Comparison of ENCODE assay signal across 7 cellular contexts in genomic region chr11:15819679-15820286, GRCh38.
A peak's percentile ranks its signal among the peaks of the same experiment; 100 is the strongest.
DNase-seq lines count a peak whose midpoint lies in the region; ATAC-seq and TF ChIP-seq lines count a peak whose summit lies in the region.

No MANE protein-coding gene starts in this region.

- intact Hi-C loops in IMR-90 (cut with micrococcal nuclease), result loop anchor here (10.0 kb wide), 1 partner anchor 165 kb away; no protein-coding TSS in a partner anchor
- intact Hi-C loops in dorsolateral prefrontal cortex (cut with DNase I), result loop anchor here in 1 of 2 donors (2.0 to 10.0 kb wide), 3 partner anchors 25 to 793 kb away; no protein-coding TSS in a partner anchor
- intact Hi-C loops in tibial artery (cut with DNase I; ENCODE audit: low total_unique reads), result loop anchor here (10.0 kb wide), 1 partner anchor 785 kb away; no protein-coding TSS in a partner anchor

- CTCF ChIA-PET in IMR-90 (lab: Yijun Ruan, JAX), result interaction anchor here (0.6 to 1.3 kb wide), 5 partner anchors 10 to 351 kb away, joined by 3 to 7 read pairs (median 3); no protein-coding TSS in a partner anchor

- H3K18ac ChIP-seq in IMR-90 (ENCODE audit: low read depth, low read length), result no peak overlapping the region

- H2AK5ac ChIP-seq in IMR-90 (ENCODE audit: low read depth, low read length), result peak overlapping the region; percentile 48; the same call in 1 of the 2 replicates

- H3K36me3 Mint-ChIP-seq in T-helper 2 cell treated with Interferon-gamma antibody and Interleukin-4, amounts not matched to agents 5 μg/mL and 100 μg/mL, for 36 hours (ENCODE audit: low read depth), result no peaks in the 10 kb centered on the region

- no peaks in the 10 kb centered on the region for H3K27me3 ChIP-seq in IMR-90 (ENCODE audit: control insufficient read depth, insufficient read depth, low read length)
- H3K27me3 ChIP-seq in dorsolateral prefrontal cortex, result peaks cover 0 to 33% (median 0%) of the 10 kb centered on the region in 45 donors
- H3K27me3 ChIP-seq in tibial artery, result no peaks in the 10 kb centered on the region

- no peak overlapping the region for H3K9ac ChIP-seq in IMR-90 (ENCODE audit: low read depth, low read length)

- no peak overlapping the region for H3K56ac ChIP-seq in IMR-90 (ENCODE audit: extremely low read depth, insufficient read depth, low read length)

- no peaks in the 10 kb centered on the region for H3K79me1 ChIP-seq in IMR-90 (ENCODE audit: low read depth in 1 of 2, low read length in 2 of 2)

- 0 out of 2 replicates have a peak overlapping the region, but pooled peaks have one; percentile 0 for H4K91ac ChIP-seq in IMR-90 (ENCODE audit: insufficient read depth, low read depth, low read length)

- in situ Hi-C loops in IMR-90 (cut with MboI; ENCODE audit: low sequenced_read_pairs), result no loop called here

- H3K14ac ChIP-seq in IMR-90 (replicated peaks; ENCODE audit: low read depth, low read length), result no peak overlapping the region

- TF ChIP-seq RAD21 in IMR-90 (IDR thresholded peaks at IDR 0.05; ENCODE audit: low read length), result peak; percentile 50

- H2BK120ac ChIP-seq in IMR-90 (ENCODE audit: low read depth, low read length), result peak overlapping the region; percentile 1; the same call in 1 of the 2 replicates

- H3K36me3 ChIP-seq in IMR-90 (ENCODE audit: control insufficient read depth, insufficient read depth, low read length) (no peaks in the 10 kb centered on the region), tibial artery (no peaks in the 10 kb centered on the region)

- H3K27ac ChIP-seq in IMR-90 (ENCODE audit: insufficient read depth, low read length) (no peak overlapping the region), dorsolateral prefrontal cortex (no peak overlapping the region), tibial artery (no peak overlapping the region)

- BruUV-seq in IMR-90 (replicated peaks; lab: Mats Ljungman, UMichigan), result no TSS peak

- H2BK20ac ChIP-seq in IMR-90 (ENCODE audit: low read depth, low read length), result no peak overlapping the region

- DNase-seq in GM12864 (ENCODE audit: low read depth) (no peak), IMR-90 (peak; percentile 19), dorsolateral prefrontal cortex (peak; percentile 26 to 90 (median 79)), lung microvascular endothelial cell (ENCODE audit: low read depth in 2 of 2) (peak; percentile 63 to 80), tibial artery (peak; percentile 60 to 80)
- peak; percentile 28 for DNase-seq in T-helper 2 cell treated with Interferon-gamma antibody and Interleukin-4, amounts not matched to agents 5 μg/mL and 100 μg/mL, for 36 hours (ENCODE audit: low spot score)

- dilution Hi-C loops in IMR-90 (cut with HindIII; ENCODE audit: low sequenced_read_pairs, unreplicated experiment), result no loop called here

- 42% methylated on average over 6 of the region's 8 CpGs; no CpG with 5 or more reads in 1 of the 2 experiments for WGBS in IMR-90 (ENCODE audit: extremely low coverage in 2 of 2, insufficient read length in 1 of 2), 2 experiments

- no peaks in the 10 kb centered on the region for H3K9me3 ChIP-seq in IMR-90 (ENCODE audit: control insufficient read depth, insufficient read depth, low read length)
- no peaks in the 10 kb centered on the region for H3K9me3 ChIP-seq in tibial artery

- H3K23ac ChIP-seq in IMR-90 (ENCODE audit: low read depth, low read length), result no peak overlapping the region

- peaks cover 17% of the 10 kb centered on the region for H3K4me1 Mint-ChIP-seq in T-helper 2 cell treated with Interferon-gamma antibody and Interleukin-4, amounts not matched to agents 5 μg/mL and 100 μg/mL, for 36 hours (ENCODE audit: low read depth)

- H3K27ac Mint-ChIP-seq in T-helper 2 cell treated with Interferon-gamma antibody and Interleukin-4, amounts not matched to agents 5 μg/mL and 100 μg/mL, for 36 hours, result no peak overlapping the region

- no peaks in the 10 kb centered on the region for H3K9me3 Mint-ChIP-seq in T-helper 2 cell treated with Interferon-gamma antibody and Interleukin-4, amounts not matched to agents 5 μg/mL and 100 μg/mL, for 36 hours

- no peak overlapping the region for H2AFZ ChIP-seq in IMR-90 (replicated peaks; ENCODE audit: low read length, poor library complexity)

- POLR2A ChIA-PET in IMR-90 (lab: Charles Lee; ENCODE audit: unreplicated experiment), result no interaction called here

- no peaks in the 10 kb centered on the region; the same call in 1 of the 2 replicates for H3K9me1 ChIP-seq in IMR-90 (ENCODE audit: insufficient read depth, low read length)

- H3K4me3 Mint-ChIP-seq in T-helper 2 cell treated with Interferon-gamma antibody and Interleukin-4, amounts not matched to agents 5 μg/mL and 100 μg/mL, for 36 hours, result no peak overlapping the region

- H4K20me1 ChIP-seq in IMR-90 (ENCODE audit: insufficient read depth, low read length), result no peaks in the 10 kb centered on the region

- peak overlapping the region; percentile 24 for H3K4ac ChIP-seq in IMR-90 (ENCODE audit: low read depth, low read length)

- no peak overlapping the region for H3K4me3 ChIP-seq in GM12864 (ENCODE audit: low read depth, low read length)
- no peak overlapping the region for H3K4me3 ChIP-seq in IMR-90 (ENCODE audit: insufficient read depth, low read depth, low read length)
- H3K4me3 ChIP-seq in dorsolateral prefrontal cortex, result no peak overlapping the region
- no peak overlapping the region for H3K4me3 ChIP-seq in tibial artery

- no peak overlapping the region for H2BK5ac ChIP-seq in IMR-90 (ENCODE audit: low read depth, low read length, poor library complexity, severe bottlenecking)

- ATAC-seq in GM21529 (IDR thresholded peaks at IDR 0.05; ENCODE audit: unreplicated experiment) (peak; percentile 86), IMR-90 (ENCODE audit: low read depth) (no peak)

- peak overlapping the region; percentile 69; the same call in 2 of the 3 replicates for H2BK15ac ChIP-seq in IMR-90 (ENCODE audit: low read depth, low read length)

- no peak overlapping the region for H3K4me2 ChIP-seq in IMR-90 (ENCODE audit: low read depth, low read length)

- H2AK9ac ChIP-seq in IMR-90 (replicated peaks; ENCODE audit: low read depth, low read length, poor library complexity), result no peak overlapping the region

- TF ChIP-seq POLR2A in IMR-90 (IDR thresholded peaks at IDR 0.05; ENCODE audit: low read depth, low read length), result no peak

- peak; percentile 98 for TF ChIP-seq CTCF in GM12864 (IDR thresholded peaks at IDR 0.05; ENCODE audit: low read depth, low read length, missing control alignments)
- peak; percentile 46 for TF ChIP-seq CTCF in IMR-90 (conservative IDR thresholded peaks at IDR 0.05; ENCODE audit: low read depth, low read length)
- peak; percentile 62 to 98 (median 89) for TF ChIP-seq CTCF in dorsolateral prefrontal cortex (IDR thresholded peaks at IDR 0.05 in 54 of 56, conservative IDR thresholded peaks at IDR 0.05 in 2 of 56; ENCODE audit: low read depth in 1 of 56, partially characterized antibody in 56 of 56)
- peak; percentile 57 to 84 for TF ChIP-seq CTCF in tibial artery (IDR thresholded peaks at IDR 0.05)

- no peak overlapping the region for H4K5ac ChIP-seq in IMR-90 (ENCODE audit: low read depth, low read length)

- peaks cover 3% of the 10 kb centered on the region for H3K27me3 Mint-ChIP-seq in T-helper 2 cell treated with Interferon-gamma antibody and Interleukin-4, amounts not matched to agents 5 μg/mL and 100 μg/mL, for 36 hours (ENCODE audit: low read depth)

- no peak overlapping the region for H4K8ac ChIP-seq in IMR-90 (ENCODE audit: low read depth in 2 of 2, low read length in 2 of 2)

- peaks cover 13% of the 10 kb centered on the region for H3K4me1 ChIP-seq in IMR-90 (ENCODE audit: control insufficient read depth, insufficient read depth, low read length)
- H3K4me1 ChIP-seq in tibial artery, result peaks cover 0 to 50% (median 34%) of the 10 kb centered on the region in 4 donors

TF ChIP-seq in IMR-90, 13 proteins besides CTCF, POLR2A, EP300 and RAD21:
- TF ChIP-seq SMC3 (IDR thresholded peaks at IDR 0.05; ENCODE audit: low read depth, low read length), result peak; percentile 36
- TF ChIP-seq, protein P1, sequence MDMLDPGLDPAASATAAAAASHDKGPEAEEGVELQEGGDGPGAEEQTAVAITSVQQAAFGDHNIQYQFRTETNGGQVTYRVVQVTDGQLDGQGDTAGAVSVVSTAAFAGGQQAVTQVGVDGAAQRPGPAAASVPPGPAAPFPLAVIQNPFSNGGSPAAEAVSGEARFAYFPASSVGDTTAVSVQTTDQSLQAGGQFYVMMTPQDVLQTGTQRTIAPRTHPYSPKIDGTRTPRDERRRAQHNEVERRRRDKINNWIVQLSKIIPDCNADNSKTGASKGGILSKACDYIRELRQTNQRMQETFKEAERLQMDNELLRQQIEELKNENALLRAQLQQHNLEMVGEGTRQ (IDR thresholded peaks at IDR 0.05; ENCODE audit: low read depth, low read length), result no peak

Comparison
In these comparisons a context has a peak if more than half of its experiments do, and no peak if none do; other contexts are left out.
1. CTCF ChIP-seq: peak in every context shown above with its lines; median percentile 98 in GM12864; 89 in dorsolateral prefrontal cortex; 70 in tibial artery; 46 in IMR-90.